Comparison of ENCODE assay signal across 28 cellular contexts in the genomic region with DNA sequence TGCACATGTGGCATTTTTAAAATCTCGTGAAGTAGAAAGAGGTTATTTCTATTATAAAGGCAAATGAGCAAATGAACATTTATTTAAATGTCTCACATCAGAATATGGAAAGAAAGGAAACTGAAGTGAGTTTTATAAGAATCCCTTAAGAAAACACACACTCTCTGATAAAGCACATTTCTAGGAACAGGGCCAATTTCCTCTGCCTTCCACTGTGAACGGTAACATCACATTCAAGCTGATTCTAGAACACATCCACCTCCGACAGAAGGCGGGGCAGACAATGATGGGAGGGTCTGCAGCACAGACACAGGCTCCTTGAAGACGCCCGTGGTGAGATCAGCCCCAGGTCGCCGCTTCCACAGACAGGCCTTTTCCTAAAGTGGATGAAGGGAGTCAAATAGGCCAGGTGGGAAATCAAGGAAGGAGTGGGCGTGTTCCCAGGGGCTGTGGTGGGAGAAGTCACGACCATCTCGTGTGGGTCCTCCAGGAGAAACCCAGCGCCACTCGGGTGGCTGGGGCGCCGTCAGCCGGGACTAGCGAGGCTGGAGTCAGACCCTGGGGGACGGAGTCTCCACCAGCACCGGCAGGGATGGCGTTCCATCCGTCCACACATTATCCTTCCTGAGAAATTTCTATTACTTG. TPM values are rescaled to one million over a fixed set of nuclear protein-coding genes. Genes with fewer than 3 reads are reported as not detected.
DNase-seq lines count a peak whose midpoint lies in the region; ATAC-seq and TF ChIP-seq lines count a peak whose summit lies in the region.
"Had no signal": no experiment of that assay in that cellular context is flagged by ENCODE, and none has a peak within 500 bp of the region (broad histone marks: within the 10 kb centered on the region; RNA-seq: fewer than 3 reads in every experiment).

No MANE protein-coding gene starts in this region.

- intact Hi-C loops in Right ventricle myocardium inferior (cut with DNase I), result no loop called here

- peak overlapping the region; percentile 80 for H3K27ac ChIP-seq in cardiac muscle cell
- H3K27ac ChIP-seq in temporal lobe (ENCODE audit: low read depth, low read length), result peak overlapping the region; percentile 46
- H3K27ac ChIP-seq: foreskin keratinocyte, ovary, SK-N-MC had no signal

- no peak overlapping the region for H3K4me3 ChIP-seq in cardiac muscle cell
- H3K4me3 ChIP-seq in astrocyte of the spinal cord (ENCODE audit: low read depth, low read length), result no peak overlapping the region
- H3K4me3 ChIP-seq: left ventricle myocardium inferior, ovary, SK-N-MC, transverse colon had no signal

- no peaks in the 10 kb centered on the region for H3K4me1 ChIP-seq in cardiac muscle cell (ENCODE audit: low read depth)
- H3K4me1 ChIP-seq: foreskin keratinocyte had no signal

- no peaks in the 10 kb centered on the region for H3K9me3 ChIP-seq in cardiac muscle cell (ENCODE audit: low read depth)
- H3K9me3 ChIP-seq: left ventricle myocardium inferior, ovary, transverse colon had no signal

- DNase-seq in cardiac muscle cell (ENCODE audit: low read depth in 1 of 2, low spot score in 1 of 2), result no peak
- no peak for DNase-seq in Right ventricle myocardium inferior (ENCODE audit: missing footprints)
- peak; percentile 71 for DNase-seq in astrocyte of the spinal cord (ENCODE audit: low read depth, low spot score)
- peak; percentile 10 for DNase-seq in glomerular endothelial cell (ENCODE audit: extremely low read depth, low read depth, low spot score)
- no peak for DNase-seq in COLO829 (ENCODE audit: low spot score)
- no peak for DNase-seq in kidney glomerular epithelial cell (lab: John Stamatoyannopoulos, UW)
- DNase-seq: activated CD4-positive, alpha-beta T cell treated with anti-CD3 and anti-CD28 coated beads for 48 hours; central memory CD4-positive, alpha-beta T cell; EL; erythroblast; foreskin keratinocyte; H7; hippocampal formation; immature natural killer cell; left ventricle myocardium inferior; natural killer cell; NCI-H1694 treated with DMSO at 0.1 percent for 48 hours; NCI-H69; ovary; right cardiac atrium; RPMI8226; stimulated activated CD4-positive, alpha-beta T cell treated with anti-CD3 and anti-CD28 coated beads, Interleukin-12 subunit alpha, Interleukin-12 subunit beta, amount 100 ng/mL, for 4 hours; stimulated activated CD4-positive, alpha-beta T cell treated with anti-CD3 and anti-CD28 coated beads, Interleukin-4, amount 100 ng/mL, for 24 hours; stimulated activated naive CD4-positive, alpha-beta T cell; transverse colon had no signal

- peaks cover 81% of the 10 kb centered on the region for H3K36me3 ChIP-seq in cardiac muscle cell
- H3K36me3 ChIP-seq: ovary had no signal

- no peaks in the 10 kb centered on the region for H3K27me3 ChIP-seq in cardiac muscle cell
- H3K27me3 ChIP-seq: foreskin keratinocyte, ovary, transverse colon had no signal

- in situ Hi-C loops in astrocyte of the spinal cord (cut with HindIII; ENCODE audit: low sequenced_read_pairs), result no loop called here

- ATAC-seq in Right ventricle myocardium inferior (no peak), GM19397 (IDR thresholded peaks at IDR 0.05; ENCODE audit: unreplicated experiment) (no peak)
- ATAC-seq: foreskin keratinocyte, natural killer cell, right cardiac atrium had no signal

- TF ChIP-seq CTCF in cardiac muscle cell (IDR thresholded peaks at IDR 0.05; ENCODE audit: low read depth, low read length) (no peak), astrocyte of the spinal cord (IDR thresholded peaks at IDR 0.05; ENCODE audit: low read depth, low read length) (no peak)

RNA-seq across cellular contexts. Expression of gene PITRM1, which starts 31.1 kb away (rescaled TPM):
- total RNA-seq in cardiac muscle cell, result 54.3 and 59.3 TPM in 2 replicates
- polyA plus RNA-seq in cardiac muscle cell, result 65.0 and 86.8 TPM in 2 replicates
- total RNA-seq in Right ventricle myocardium inferior, result 91.1 TPM
- total RNA-seq in glomerular endothelial cell, result 86.2 and 110 TPM in 2 replicates
- 48.4 TPM for total RNA-seq in temporal lobe

Comparison
In these comparisons a context has a peak if more than half of its experiments do, and no peak if none do; other contexts are left out.
1. DNase-seq: peak in astrocyte of the spinal cord (single experiment) and glomerular endothelial cell (single experiment); none in cardiac muscle cell (0 of 2), Right ventricle myocardium inferior (single experiment), COLO829 (single experiment) and kidney glomerular epithelial cell (single experiment).